In the genomic region with DNA sequence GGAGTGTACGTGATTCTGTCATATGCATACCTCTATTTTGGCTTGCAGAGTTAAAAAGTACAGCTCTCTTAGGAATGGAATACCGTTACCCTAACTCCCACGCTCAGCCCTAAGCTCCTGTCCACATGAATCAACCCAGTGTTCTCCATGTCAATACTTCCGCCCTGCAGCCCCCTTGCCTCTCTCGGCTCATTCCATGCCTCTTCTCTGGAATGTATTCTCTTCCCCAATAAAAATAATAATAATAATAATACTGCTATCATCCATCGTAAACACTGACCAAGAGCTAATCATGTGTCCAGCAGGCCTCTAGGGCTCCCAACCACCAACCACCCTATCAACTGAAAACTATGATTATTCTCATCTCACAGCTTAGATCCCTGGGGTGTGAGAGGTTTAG, we compare ENCODE assay signal across 15 cellular contexts.
DNase-seq lines count a peak whose midpoint lies in the region; ATAC-seq, FAIRE-seq and TF ChIP-seq lines count a peak whose summit lies in the region.
"Had no signal": no experiment of that assay in that cellular context is flagged by ENCODE, and none has a peak within 500 bp of the region (broad histone marks: within the 10 kb centered on the region; RNA-seq: fewer than 3 reads in every experiment).

No MANE protein-coding gene starts in this region.

- no peaks in the 10 kb centered on the region for H3K9me3 Mint-ChIP-seq in CD4-positive, alpha-beta memory T cell
- H3K9me3 Mint-ChIP-seq in activated T-helper 17 cell treated with anti-CD3 and anti-CD28 coated beads, Interleukin-2, amount 50 U/mL, for 72 hours: no peaks in the 10 kb centered on the region
- H3K9me3 Mint-ChIP-seq in effector memory CD8-positive, alpha-beta T cell: no peaks in the 10 kb centered on the region
- no peaks in the 10 kb centered on the region for H3K9me3 Mint-ChIP-seq in neural crest cell
- no peaks in the 10 kb centered on the region for H3K9me3 Mint-ChIP-seq in activated CD8-positive, alpha-beta memory T cell treated with anti-CD3 and anti-CD28 coated beads, Interleukin-2, amount 10 ng/mL, durations not matched to agents 7 days and 5 days (ENCODE audit: low read depth)
- H3K9me3 Mint-ChIP-seq: H9 had no signal

- H3K4me3 ChIP-seq in CD4-positive, alpha-beta memory T cell (ENCODE audit: low read length in 2 of 2): no peak overlapping the region
- no peak overlapping the region for H3K4me3 ChIP-seq in psoas muscle
- no peak overlapping the region for H3K4me3 ChIP-seq in mucosa of descending colon

- 95 to 98% (median 97%) methylated on average over 6 of the region's 6 CpGs for WGBS in psoas muscle, 3 donors

- peaks cover 57% of the 10 kb centered on the region for H3K36me3 ChIP-seq in CD4-positive, alpha-beta memory T cell (ENCODE audit: insufficient read depth, low read length)
- H3K36me3 ChIP-seq in psoas muscle (ENCODE audit: insufficient read depth in 1 of 2, low read depth in 1 of 2): no peaks in the 10 kb centered on the region
- H3K36me3 ChIP-seq in mucosa of descending colon (ENCODE audit: low read depth): no peaks in the 10 kb centered on the region

- CTCF ChIA-PET in CD4-positive, alpha-beta memory T cell (lab: Charles Lee; ENCODE audit: partially characterized antibody): interaction anchor here (1.0 to 1.8 kb wide), 4 partner anchors 24 to 178 kb away, joined by 3 to 7 read pairs (median 4); no protein-coding TSS in a partner anchor
- CTCF ChIA-PET in activated CD8-positive, alpha-beta memory T cell treated with anti-CD3 and anti-CD28 coated beads, Interleukin-2, amount 10 ng/mL, durations not matched to agents 7 days and 5 days (lab: Charles Lee): interaction anchor here (1.6 kb wide), 1 partner anchor 11 kb away, joined by 4 read pairs; no protein-coding TSS in a partner anchor

- peaks cover 60 to 78% of the 10 kb centered on the region in 2 donors for H3K36me3 Mint-ChIP-seq in CD4-positive, alpha-beta memory T cell
- peaks cover 88% of the 10 kb centered on the region for H3K36me3 Mint-ChIP-seq in activated T-helper 17 cell treated with anti-CD3 and anti-CD28 coated beads, Interleukin-2, amount 50 U/mL, for 72 hours (ENCODE audit: low read depth)
- peaks cover 49% of the 10 kb centered on the region for H3K36me3 Mint-ChIP-seq in effector memory CD8-positive, alpha-beta T cell (ENCODE audit: insufficient read depth)
- H3K36me3 Mint-ChIP-seq in neural crest cell (ENCODE audit: low read depth): peaks cover 24% of the 10 kb centered on the region
- H3K36me3 Mint-ChIP-seq in activated CD8-positive, alpha-beta memory T cell treated with anti-CD3 and anti-CD28 coated beads, Interleukin-2, amount 10 ng/mL, durations not matched to agents 7 days and 5 days: peaks cover 65% of the 10 kb centered on the region

- no peaks in the 10 kb centered on the region for H3K27me3 ChIP-seq in CD4-positive, alpha-beta memory T cell (ENCODE audit: insufficient read depth, low read length)
- peaks cover 0 to 2% (median 0%) of the 10 kb centered on the region in 3 donors for H3K27me3 ChIP-seq in psoas muscle (ENCODE audit: insufficient read depth in 3 of 3, low read length in 2 of 3)

- intact Hi-C loops in CD4-positive, alpha-beta memory T cell (cut with micrococcal nuclease): no loop called here
- intact Hi-C loops in psoas muscle (cut with DNase I) (no loop called here), mucosa of descending colon (cut with DNase I, micrococcal nuclease) (no loop called here)

- no peaks in the 10 kb centered on the region for H3K27me3 Mint-ChIP-seq in CD4-positive, alpha-beta memory T cell
- no peaks in the 10 kb centered on the region for H3K27me3 Mint-ChIP-seq in activated T-helper 17 cell treated with anti-CD3 and anti-CD28 coated beads, Interleukin-2, amount 50 U/mL, for 72 hours
- no peaks in the 10 kb centered on the region for H3K27me3 Mint-ChIP-seq in effector memory CD8-positive, alpha-beta T cell
- H3K27me3 Mint-ChIP-seq in neural crest cell (ENCODE audit: low read depth): no peaks in the 10 kb centered on the region
- H3K27me3 Mint-ChIP-seq in activated CD8-positive, alpha-beta memory T cell treated with anti-CD3 and anti-CD28 coated beads, Interleukin-2, amount 10 ng/mL, durations not matched to agents 7 days and 5 days: no peaks in the 10 kb centered on the region

- H3K27ac Mint-ChIP-seq in CD4-positive, alpha-beta memory T cell: peak overlapping the region in 4 of 7 donors; percentile 22 to 82 (median 76)
- H3K27ac Mint-ChIP-seq in activated T-helper 17 cell treated with anti-CD3 and anti-CD28 coated beads, Interleukin-2, amount 50 U/mL, for 72 hours: peak overlapping the region; percentile 87
- peak overlapping the region; percentile 58 to 93 for H3K27ac Mint-ChIP-seq in effector memory CD8-positive, alpha-beta T cell
- peak overlapping the region; percentile 96 for H3K27ac Mint-ChIP-seq in neural crest cell (ENCODE audit: unreplicated experiment)
- no peak overlapping the region for H3K27ac Mint-ChIP-seq in activated CD8-positive, alpha-beta memory T cell treated with anti-CD3 and anti-CD28 coated beads, Interleukin-2, amount 10 ng/mL, durations not matched to agents 7 days and 5 days

- H3K27ac ChIP-seq in CD4-positive, alpha-beta memory T cell (ENCODE audit: low read depth, low read length): no peak overlapping the region
- H3K27ac ChIP-seq in psoas muscle: no peak overlapping the region
- H3K27ac ChIP-seq: KMS-11 had no signal

- H3K4me3 Mint-ChIP-seq in CD4-positive, alpha-beta memory T cell: no peak overlapping the region
- no peak overlapping the region for H3K4me3 Mint-ChIP-seq in activated T-helper 17 cell treated with anti-CD3 and anti-CD28 coated beads, Interleukin-2, amount 50 U/mL, for 72 hours
- H3K4me3 Mint-ChIP-seq in effector memory CD8-positive, alpha-beta T cell: peak overlapping the region in 1 of 2 donors; percentile 8
- peak overlapping the region; percentile 32 for H3K4me3 Mint-ChIP-seq in neural crest cell
- H3K4me3 Mint-ChIP-seq in activated CD8-positive, alpha-beta memory T cell treated with anti-CD3 and anti-CD28 coated beads, Interleukin-2, amount 10 ng/mL, durations not matched to agents 7 days and 5 days: no peak overlapping the region
- H3K4me3 Mint-ChIP-seq: H9 had no signal

- peaks cover 46 to 89% (median 63%) of the 10 kb centered on the region in 4 donors for H3K4me1 Mint-ChIP-seq in CD4-positive, alpha-beta memory T cell
- peaks cover 26% of the 10 kb centered on the region for H3K4me1 Mint-ChIP-seq in activated T-helper 17 cell treated with anti-CD3 and anti-CD28 coated beads, Interleukin-2, amount 50 U/mL, for 72 hours
- H3K4me1 Mint-ChIP-seq in effector memory CD8-positive, alpha-beta T cell (ENCODE audit: low read depth in 2 of 2): peaks cover 78 to 81% of the 10 kb centered on the region in 2 donors
- H3K4me1 Mint-ChIP-seq in neural crest cell: peaks cover 81% of the 10 kb centered on the region
- peaks cover 69% of the 10 kb centered on the region for H3K4me1 Mint-ChIP-seq in activated CD8-positive, alpha-beta memory T cell treated with anti-CD3 and anti-CD28 coated beads, Interleukin-2, amount 10 ng/mL, durations not matched to agents 7 days and 5 days

- POLR2A ChIA-PET in CD4-positive, alpha-beta memory T cell (lab: Charles Lee; ENCODE audit: partially characterized antibody): interaction anchor here (0.6 to 1.5 kb wide), 3 partner anchors 8 to 49 kb away, joined by 3 read pairs; no protein-coding TSS in a partner anchor

- peaks cover 35% of the 10 kb centered on the region for H3K4me1 ChIP-seq in CD4-positive, alpha-beta memory T cell (ENCODE audit: insufficient read depth, low read length)
- no peaks in the 10 kb centered on the region for H3K4me1 ChIP-seq in psoas muscle
- H3K4me1 ChIP-seq in mucosa of descending colon (ENCODE audit: low read depth): peaks cover 4% of the 10 kb centered on the region

- no peak for DNase-seq in CD4-positive, alpha-beta memory T cell
- no peak for DNase-seq in effector memory CD8-positive, alpha-beta T cell
- DNase-seq in neural crest cell (ENCODE audit: low read depth, low spot score) (no peak), GM19239 (ENCODE audit: insufficient read length, low spot score) (no peak), psoas muscle (no peak), mucosa of descending colon (no peak)
- DNase-seq in activated CD8-positive, alpha-beta memory T cell treated with anti-CD3 and anti-CD28 coated beads, Interleukin-2, amount 10 ng/mL, durations not matched to agents 7 days and 5 days: no peak
- DNase-seq: H9, NCI-H1092, NCI-H1694, NCI-H345, NCI-H748 treated with DMSO at 0.1 percent for 48 hours had no signal

- TF ChIP-seq CTCF in neural crest cell (conservative IDR thresholded peaks at IDR 0.05) (no peak), psoas muscle (IDR thresholded peaks at IDR 0.05) (no peak), mucosa of descending colon (IDR thresholded peaks at IDR 0.05) (no peak)

- no peaks in the 10 kb centered on the region for H3K9me3 ChIP-seq in CD4-positive, alpha-beta memory T cell (ENCODE audit: control insufficient read depth in 1 of 2, low read length in 2 of 2)
- no peaks in the 10 kb centered on the region for H3K9me3 ChIP-seq in psoas muscle
- no peaks in the 10 kb centered on the region for H3K9me3 ChIP-seq in mucosa of descending colon

- no peak for FAIRE-seq in GM19239 (lab: Jason Lieb, UNC)
- FAIRE-seq: HepG2 had no signal

- ATAC-seq in activated T-helper 17 cell treated with anti-CD3 and anti-CD28 coated beads, Interleukin-2, amount 50 U/mL, for 72 hours (replicated peaks): no peak
- ATAC-seq in effector memory CD8-positive, alpha-beta T cell (replicated peaks): no peak
- ATAC-seq in activated CD8-positive, alpha-beta memory T cell treated with anti-CD3 and anti-CD28 coated beads, Interleukin-2, amount 10 ng/mL, durations not matched to agents 7 days and 5 days: no peak
- ATAC-seq in psoas muscle: no peak
- ATAC-seq in mucosa of descending colon: no peak
- ATAC-seq: HepG2 had no signal
